Comparison of ENCODE assay signal across 22 cellular contexts in the genomic region with DNA sequence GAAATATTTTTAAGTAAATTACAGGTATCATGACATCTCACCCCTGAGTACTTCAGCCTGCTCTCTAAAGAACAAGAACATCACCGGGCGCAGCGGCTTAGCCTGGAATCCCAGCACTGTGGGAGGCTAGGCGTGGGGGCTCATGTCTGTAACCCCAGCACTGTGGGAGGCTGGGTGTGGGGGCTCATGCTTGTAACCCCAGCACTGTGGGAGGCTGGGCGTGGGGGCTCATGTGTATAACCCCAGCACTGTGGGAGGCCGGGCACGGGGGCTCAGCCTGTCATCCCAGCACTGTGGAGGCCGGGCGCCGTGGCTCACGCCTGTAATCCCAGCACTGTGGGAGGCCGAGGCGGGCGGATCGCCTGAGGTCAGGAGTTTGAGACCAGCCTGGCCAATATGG. TPM values are rescaled to one million over a fixed set of nuclear protein-coding genes. Genes with fewer than 3 reads are reported as not detected.
A peak's percentile ranks its signal among the peaks of the same experiment; 100 is the strongest.
DNase-seq lines count a peak whose midpoint lies in the region; ATAC-seq, FAIRE-seq and TF ChIP-seq lines count a peak whose summit lies in the region.
"Had no signal": no experiment of that assay in that cellular context is flagged by ENCODE, and none has a peak within 500 bp of the region (broad histone marks: within the 10 kb centered on the region; RNA-seq: fewer than 3 reads in every experiment).

No MANE protein-coding gene starts in this region.

- ATAC-seq in aorta (ENCODE audit: low FRiP score) (no peak), HG03432 (IDR thresholded peaks at IDR 0.05; ENCODE audit: unreplicated experiment) (no peak)
- ATAC-seq: CD8-positive, alpha-beta T cell; GM12878 had no signal

- DNase-seq in activated effector memory CD4-positive, alpha-beta T cell treated with anti-CD3 and anti-CD28 coated beads, Interleukin-2, amount 50 U/mL, for 16 hours, result peak; percentile 61
- DNase-seq in activated effector memory CD4-positive, alpha-beta T cell treated with Interleukin-2 at 50 U/mL for 16 hours, result no peak
- DNase-seq in kidney (peak; percentile 63), putamen (ENCODE audit: low spot score) (peak; percentile 6), aorta (peak; percentile 46 to 64), foreskin melanocyte (no peak)
- DNase-seq: 8988T; CD8-positive, alpha-beta T cell; DND-41; HFFc6; NCI-H1105; NCI-H146; NCI-H2029; NCI-H2227 treated with DMSO at 0.1 percent for 48 hours; NCI-H510A; PC-9; RPMI8226; SHP77 treated with DMSO at 0.1 percent for 48 hours had no signal

- H3K9ac ChIP-seq in kidney (ENCODE audit: low read length in 2 of 2), result no peak overlapping the region
- H3K9ac ChIP-seq: BLaER1 treated with 17β-estradiol and CSF1 and Interleukin-3, amounts not matched to agents 10 nM and 100 nM had no signal

- H3K36me3 ChIP-seq in kidney (ENCODE audit: control insufficient read depth in 1 of 2, insufficient read depth in 2 of 2, low read length in 2 of 2) (peaks cover 6 to 23% of the 10 kb centered on the region in 2 donors), aorta (ENCODE audit: control insufficient read depth in 1 of 2, insufficient read depth in 2 of 2, low read length in 1 of 2) (peaks cover 0 to 3% of the 10 kb centered on the region in 2 donors)

- 96% methylated on average over 13 to 15 of the region's 15 CpGs for WGBS in aorta, 2 donors

- H3K4me3 ChIP-seq in kidney (ENCODE audit: low read length in 2 of 2) (no peak overlapping the region), aorta (ENCODE audit: low read length in 2 of 2) (no peak overlapping the region)
- H3K4me3 ChIP-seq: BLaER1 treated with 17β-estradiol and CSF1 and Interleukin-3, amounts not matched to agents 10 nM and 100 nM; GM12878; PC-9 had no signal

- H3K4me1 ChIP-seq in kidney (ENCODE audit: control insufficient read depth in 1 of 2, insufficient read depth in 1 of 2, low read depth in 1 of 2, low read length in 2 of 2) (no peaks in the 10 kb centered on the region), aorta (ENCODE audit: control insufficient read depth in 1 of 2, insufficient read depth in 2 of 2, low read length in 2 of 2) (no peaks in the 10 kb centered on the region)

- no peaks in the 10 kb centered on the region for H3K27me3 ChIP-seq in aorta (ENCODE audit: control insufficient read depth in 1 of 2, insufficient read depth in 2 of 2, low read length in 1 of 2)
- H3K27me3 ChIP-seq: BLaER1 treated with 17β-estradiol and CSF1 and Interleukin-3, amounts not matched to agents 10 nM and 100 nM had no signal

- H3K27ac ChIP-seq in kidney (ENCODE audit: low read depth in 2 of 2, low read length in 2 of 2) (no peak overlapping the region), aorta (ENCODE audit: low read depth in 1 of 2, low read length in 2 of 2) (no peak overlapping the region)
- H3K27ac ChIP-seq: BLaER1 treated with 17β-estradiol and CSF1 and Interleukin-3, amounts not matched to agents 10 nM and 100 nM; PC-9 had no signal

- no peak for TF ChIP-seq CTCF in kidney (IDR thresholded peaks at IDR 0.05; ENCODE audit: borderline replicate concordance, extremely low read depth, insufficient read depth)

- H3K9me3 ChIP-seq in kidney (ENCODE audit: control insufficient read depth in 1 of 2, low read length in 2 of 2) (no peaks in the 10 kb centered on the region), aorta (ENCODE audit: control insufficient read depth, low read length) (no peaks in the 10 kb centered on the region)
- H3K9me3 ChIP-seq: BLaER1 treated with 17β-estradiol and CSF1 and Interleukin-3, amounts not matched to agents 10 nM and 100 nM had no signal

- intact Hi-C loops in kidney (cut with DNase I) (no loop called here), aorta (cut with DNase I) (loop anchor here in 1 of 2 donors (10.0 kb wide), 1 partner anchor 58 kb away; a partner anchor contains a TSS)

- no peak for FAIRE-seq in kidney (lab: Jason Lieb, UNC)
- FAIRE-seq: GM12878 had no signal

RNA-seq across cellular contexts. Expression of a gene that starts 7.7 kb away (rescaled TPM):
- 24.0 TPM for total RNA-seq in kidney
- 13.9 TPM for polyA plus RNA-seq in kidney (ENCODE audit: insufficient read depth, low read depth, low replicate concordance)
- 10 to 100 TPM; 25.2 to 27.0 TPM for total RNA-seq in aorta
- polyA plus RNA-seq in aorta, result 10 to 100 TPM; 42.3 to 44.7 TPM

RNA-seq across cellular contexts. Expression of a gene that starts 26.1 kb away (rescaled TPM):
- total RNA-seq in kidney, result 50.2 TPM
- 11.3 TPM for polyA plus RNA-seq in kidney (ENCODE audit: insufficient read depth, low read depth, low replicate concordance)
- 10 to 100 TPM; 25.2 to 53.5 TPM for total RNA-seq in aorta
- 10 to 100 TPM in 1 of 2 donors, 1 to 10 TPM in 1; 8.1 to 32.0 TPM for polyA plus RNA-seq in aorta

RNA-seq across cellular contexts. Expression of a gene that starts 34.6 kb away (rescaled TPM):
- total RNA-seq in kidney (7.1 TPM), aorta (10 to 100 TPM; 15.5 to 74.5 TPM)
- polyA plus RNA-seq in kidney (ENCODE audit: insufficient read depth, low read depth, low replicate concordance) (4.0 TPM), aorta (100 to 1,000 TPM in 1 of 2 donors, 10 to 100 TPM in 1; 41.2 to 120 TPM)
- total RNA-seq: HT1080 had no signal

RNA-seq across cellular contexts. Expression of a gene that starts 51.2 kb away (rescaled TPM):
- total RNA-seq in kidney (61.6 TPM), aorta (10 to 100 TPM; 45.0 to 77.7 TPM)
- polyA plus RNA-seq in kidney (ENCODE audit: insufficient read depth, low read depth, low replicate concordance) (35.6 TPM), aorta (100 to 1,000 TPM in 1 of 2 donors, 10 to 100 TPM in 1; 20.4 to 220 TPM)

RNA-seq across cellular contexts. Expression of a gene that starts 57.6 kb away (rescaled TPM):
- 37.3 TPM for total RNA-seq in kidney
- 21.5 TPM for polyA plus RNA-seq in kidney (ENCODE audit: insufficient read depth, low read depth, low replicate concordance)
- total RNA-seq in aorta, result 10 to 100 TPM; 52.7 to 53.1 TPM
- polyA plus RNA-seq in aorta, result 10 to 100 TPM; 26.3 to 56.3 TPM

Comparison
In these comparisons a context has a peak if more than half of its experiments do, and no peak if none do; other contexts are left out.
1. DNase-seq: peak in activated effector memory CD4-positive, alpha-beta T cell treated with anti-CD3 and anti-CD28 coated beads, Interleukin-2, amount 50 U/mL, for 16 hours (single experiment), kidney (single experiment), putamen (single experiment) and aorta (2 of 2); none in activated effector memory CD4-positive, alpha-beta T cell treated with Interleukin-2 at 50 U/mL for 16 hours (single experiment) and foreskin melanocyte (single experiment).